Comparison of ENCODE assay signal across 20 cellular contexts in genomic region chr3:195059006-195059350, GRCh38.
DNase-seq lines count a peak whose midpoint lies in the region; ATAC-seq and TF ChIP-seq lines count a peak whose summit lies in the region.
"Had no signal": no experiment of that assay in that cellular context is flagged by ENCODE, and none has a peak within 500 bp of the region (broad histone marks: within the 10 kb centered on the region; RNA-seq: fewer than 3 reads in every experiment).

No MANE protein-coding gene starts in this region.

- H3K9me3 ChIP-seq in liver (ENCODE audit: control insufficient read depth in 4 of 4, low read length in 3 of 4) (no peaks in the 10 kb centered on the region), ascending aorta (no peaks in the 10 kb centered on the region)
- H3K9me3 ChIP-seq: colonic mucosa, stomach had no signal

- TF ChIP-seq CTCF in liver (IDR thresholded peaks at IDR 0.05; ENCODE audit: low read depth, low read length, missing input control) (no peak), ascending aorta (IDR thresholded peaks at IDR 0.05) (no peak)

- peaks cover 6 to 21% (median 16%) of the 10 kb centered on the region in 4 donors for H3K4me1 ChIP-seq in liver (ENCODE audit: control insufficient read depth in 4 of 4, insufficient read depth in 4 of 4, low read length in 3 of 4)
- no peaks in the 10 kb centered on the region for H3K4me1 ChIP-seq in ascending aorta
- H3K4me1 ChIP-seq: colonic mucosa had no signal

- H3K4me3 ChIP-seq in liver (ENCODE audit: low read depth in 1 of 3, low read length in 3 of 3), result no peak overlapping the region
- no peak overlapping the region for H3K4me3 ChIP-seq in ascending aorta
- H3K4me3 ChIP-seq: colonic mucosa, SK-N-MC, stomach had no signal

- intact Hi-C loops in sciatic nerve (cut with DNase I), result no loop called here
- intact Hi-C loops in ascending aorta (cut with DNase I), result loop anchor here (10.0 kb wide), 1 partner anchor 234 kb away; no protein-coding TSS in a partner anchor

- WGBS in liver, result 78% methylated on average over 13 of the region's 13 CpGs

- H3K9ac ChIP-seq in liver (ENCODE audit: low read depth in 1 of 2, low read length in 2 of 2), result no peak overlapping the region

- no peaks in the 10 kb centered on the region for H3K36me3 ChIP-seq in liver (ENCODE audit: control insufficient read depth in 4 of 4, insufficient read depth in 3 of 4, low read depth in 1 of 4, low read length in 3 of 4)
- H3K36me3 ChIP-seq in ascending aorta, result no peaks in the 10 kb centered on the region
- H3K36me3 ChIP-seq: colonic mucosa, stomach had no signal

- no peaks in the 10 kb centered on the region for H3K27me3 ChIP-seq in liver (ENCODE audit: control insufficient read depth in 4 of 4, insufficient read depth in 4 of 4, low read length in 3 of 4)
- no peaks in the 10 kb centered on the region for H3K27me3 ChIP-seq in ascending aorta
- H3K27me3 ChIP-seq: colonic mucosa, stomach had no signal

- TF ChIP-seq RAD21 in liver (IDR thresholded peaks at IDR 0.05), result no peak

- H3K27ac ChIP-seq in liver (ENCODE audit: low read depth in 1 of 2, low read length in 2 of 2) (no peak overlapping the region), ascending aorta (no peak overlapping the region)
- H3K27ac ChIP-seq: C4-2B, colonic mucosa, HL-60, SK-N-MC had no signal

- ATAC-seq in sciatic nerve (peak; percentile 30), GM21723 (IDR thresholded peaks at IDR 0.05; ENCODE audit: unreplicated experiment) (no peak), HG03108 (IDR thresholded peaks at IDR 0.05; ENCODE audit: unreplicated experiment) (no peak)
- ATAC-seq: activated naive CD8-positive, alpha-beta T cell treated with anti-CD3 and anti-CD28 coated beads, Interleukin-2, amount 50 U/mL, for 24 hours; left lobe of liver had no signal

- DNase-seq in CD1c-positive myeloid dendritic cell (ENCODE audit: extremely low spot score) (peak; percentile 14), dermis blood vessel endothelial cell (peak; percentile 90), sciatic nerve (ENCODE audit: low spot score) (no peak), ascending aorta (ENCODE audit: low spot score in 2 of 2) (no peak)
- DNase-seq: activated CD4-positive, alpha-beta T cell treated with anti-CD3 and anti-CD28 coated beads, Interleukin-2, amount 50 U/mL, for 1 hour; activated CD8-positive, alpha-beta memory T cell treated with anti-CD3 and anti-CD28 coated beads, Interleukin-2, amount 50 U/mL, for 4 hours; activated naive CD8-positive, alpha-beta T cell treated with anti-CD3 and anti-CD28 coated beads, Interleukin-2, amount 50 U/mL, for 24 hours; colonic mucosa; EL; NCI-H1092 treated with DMSO at 0.1 percent for 48 hours; NCI-H2081 treated with DMSO at 0.1 percent for 48 hours; stomach; trophoblast cell had no signal

TF ChIP-seq in liver, 16 proteins besides CTCF, POLR2A, EP300 and RAD21:
- peak; percentile 65 for TF ChIP-seq NR2F2 (IDR thresholded peaks at IDR 0.05)
- TF ChIP-seq FOXA2 (IDR thresholded peaks at IDR 0.05), result no peak
- TF ChIP-seq HNF4G (IDR thresholded peaks at IDR 0.05), result no peak

Comparison
In these comparisons a context has a peak if more than half of its experiments do, and no peak if none do; other contexts are left out.
1. DNase-seq: peak in CD1c-positive myeloid dendritic cell (single experiment) and dermis blood vessel endothelial cell (single experiment); none in sciatic nerve (single experiment) and ascending aorta (0 of 2).